Comparison of ENCODE assay signal across 8 cellular contexts in genomic region chr3:169774186-169774585, GRCh38. TPM values are rescaled to one million over a fixed set of nuclear protein-coding genes. Genes with fewer than 3 reads are reported as not detected.
DNase-seq lines count a peak whose midpoint lies in the region; ATAC-seq and TF ChIP-seq lines count a peak whose summit lies in the region.

No MANE protein-coding gene starts in this region.

- DNase-seq in left ventricle myocardium inferior (no peak), cardiac septum (ENCODE audit: low spot score) (no peak), astrocyte of the cerebellum (ENCODE audit: low read depth) (no peak), lung microvascular endothelial cell (ENCODE audit: low read depth in 2 of 2) (peak; percentile 3 to 10), uterus (no peak), islet precursor cell (no peak), NOMO-1 treated with dmso at 0.1 percent for 144 hours (lab: John Stamatoyannopoulos, UW; ENCODE audit: unreplicated experiment) (no peak)

- peak overlapping the region; percentile 100 for H3K4me3 ChIP-seq in left ventricle myocardium inferior
- peak overlapping the region; percentile 98 for H3K4me3 ChIP-seq in astrocyte of the cerebellum (ENCODE audit: low read depth, low read length)
- H3K4me3 ChIP-seq in uterus: peak overlapping the region; percentile 75 to 86

- intact Hi-C loops in left ventricle myocardium inferior (cut with micrococcal nuclease): no loop called here
- intact Hi-C loops in cardiac septum (cut with DNase I): loop anchor here (5.0 kb wide), 1 partner anchor 38 kb away; the partner anchor contains the start of genes LRRC34 and LRRIQ4
- intact Hi-C loops in uterus (cut with DNase I; ENCODE audit: low total_unique reads): no loop called here

- H3K9me3 ChIP-seq in left ventricle myocardium inferior (replicated peaks) (no peaks in the 10 kb centered on the region), uterus (no peaks in the 10 kb centered on the region)

- TF ChIP-seq CTCF in left ventricle myocardium inferior (IDR thresholded peaks at IDR 0.05; ENCODE audit: borderline replicate concordance) (no peak), astrocyte of the cerebellum (IDR thresholded peaks at IDR 0.05; ENCODE audit: low read depth, low read length, missing control alignments) (no peak), uterus (IDR thresholded peaks at IDR 0.05) (no peak)

- in situ Hi-C loops in astrocyte of the cerebellum (cut with HindIII; ENCODE audit: low sequenced_read_pairs): no loop called here

- H3K36me3 ChIP-seq in left ventricle myocardium inferior: peaks cover 50% of the 10 kb centered on the region
- H3K36me3 ChIP-seq in uterus: no peaks in the 10 kb centered on the region

- H3K27me3 ChIP-seq in left ventricle myocardium inferior (ENCODE audit: low read depth) (no peaks in the 10 kb centered on the region), uterus (no peaks in the 10 kb centered on the region)

- H3K4me1 ChIP-seq in left ventricle myocardium inferior (peaks cover 47% of the 10 kb centered on the region), uterus (peaks cover 6 to 13% of the 10 kb centered on the region in 2 donors)

- H3K27ac ChIP-seq in left ventricle myocardium inferior (replicated peaks) (no peak overlapping the region), uterus (peak overlapping the region in 1 of 2 donors; percentile 98)

- no peak for ATAC-seq in HG02870 (IDR thresholded peaks at IDR 0.05; ENCODE audit: unreplicated experiment)

- no peak for TF ChIP-seq POLR2A in uterus (IDR thresholded peaks at IDR 0.05)

RNA-seq across cellular contexts. Expression of gene MYNN, which starts 1.0 kb away (rescaled TPM):
- 12.4 TPM for total RNA-seq in left ventricle myocardium inferior
- total RNA-seq in cardiac septum: 11.6 TPM
- total RNA-seq in lung microvascular endothelial cell: 15.0 and 20.0 TPM in 2 replicates
- total RNA-seq in uterus: 10 to 100 TPM; 17.2 to 55.9 (median 23.0) TPM

RNA-seq across cellular contexts. Expression of gene ACTRT3, which starts 4.8 kb away (rescaled TPM):
- 0.55 TPM for total RNA-seq in left ventricle myocardium inferior
- 0.57 TPM for total RNA-seq in cardiac septum
- 0.99 and 2.0 TPM in 2 replicates for total RNA-seq in lung microvascular endothelial cell
- total RNA-seq in uterus: 1 to 10 TPM in 3 of 4 donors, under 1 TPM in 1; 0.58 to 7.4 (median 3.7) TPM

RNA-seq across cellular contexts. Expression of gene TERC, which starts 9.3 kb away (rescaled TPM):
- total RNA-seq in left ventricle myocardium inferior (3.8 TPM), cardiac septum (0.86 TPM), lung microvascular endothelial cell (118 and 137 TPM in 2 replicates), uterus (100 to 1,000 TPM in 3 of 4 donors, 1 to 10 TPM in 1; 4.6 to 705 (median 482) TPM)

RNA-seq across cellular contexts. Expression of gene LRRIQ4, which starts 38.5 kb away (rescaled TPM):
- not detected for total RNA-seq in left ventricle myocardium inferior
- not detected for total RNA-seq in cardiac septum
- total RNA-seq in lung microvascular endothelial cell: not detected in 2 replicates
- under 1 TPM in 1 of 4 donors, not detected in 3; 0.14 TPM for total RNA-seq in uterus

RNA-seq across cellular contexts. Expression of gene LRRC34, which starts 38.5 kb away (rescaled TPM):
- total RNA-seq in left ventricle myocardium inferior (1.6 TPM), cardiac septum (2.3 TPM), lung microvascular endothelial cell (0.60 and 1.3 TPM in 2 replicates), uterus (10 to 100 TPM in 1 of 4 donors, 1 to 10 TPM in 2, not detected in 1; 1.3 to 27.3 (median 5.8) TPM)

Comparison
In these comparisons a context has a peak if more than half of its experiments do, and no peak if none do; other contexts are left out.
1. DNase-seq: peak in lung microvascular endothelial cell (2 of 2); none in left ventricle myocardium inferior (single experiment), cardiac septum (single experiment), astrocyte of the cerebellum (single experiment), uterus (0 of 2), islet precursor cell (single experiment) and NOMO-1 treated with dmso at 0.1 percent for 144 hours (single experiment).
2. Peak in every context shown above with its lines, with median percentiles within 50 percentile points of each other: H3K4me3 ChIP-seq.